In genomic region chr16:11742041-11742535, GRCh38 we compare ENCODE assay signal across 8 cellular contexts. TPM values are rescaled to one million over a fixed set of nuclear protein-coding genes. Genes with fewer than 3 reads are reported as not detected.
DNase-seq lines count a peak whose midpoint lies in the region; ATAC-seq, FAIRE-seq and TF ChIP-seq lines count a peak whose summit lies in the region.

No MANE protein-coding gene starts in this region.

- TF ChIP-seq CTCF in GM12865 (IDR thresholded peaks at IDR 0.05; ENCODE audit: insufficient read depth, low read depth, low read length, missing control alignments), result no peak
- TF ChIP-seq CTCF in Loucy (conservative IDR thresholded peaks at IDR 0.05; ENCODE audit: low read length), result no peak

- H3K79me2 ChIP-seq in Loucy (ENCODE audit: insufficient read depth, low read length) (peaks cover 50% of the 10 kb centered on the region), trophoblast cell (ENCODE audit: control insufficient read depth, insufficient read depth, low read length, poor library complexity) (peaks cover 9% of the 10 kb centered on the region)

- TF ChIP-seq POLR2A in H54 (IDR thresholded peaks at IDR 0.05; ENCODE audit: low read depth, low read length), result no peak

- peak overlapping the region; percentile 84 for H3K27ac ChIP-seq in trophoblast cell (ENCODE audit: low read depth, low read length)

- H4K12ac ChIP-seq in trophoblast cell (ENCODE audit: low read depth, low read length), result peak overlapping the region; percentile 82

- no peaks in the 10 kb centered on the region for H3K9me3 ChIP-seq in Loucy (ENCODE audit: insufficient read depth, low read depth, low read length)
- H3K9me3 ChIP-seq in trophoblast cell (ENCODE audit: insufficient read depth, low read depth, low read length), result no peaks in the 10 kb centered on the region

- H3K4me3 Mint-ChIP-seq in activated T-cell treated with anti-CD3 and anti-CD28 coated beads, Interleukin-2, amount 50 U/mL, for 4 hours, result peak overlapping the region; percentile 95

- no peaks in the 10 kb centered on the region for H3K9me2 ChIP-seq in Loucy (replicated peaks; ENCODE audit: low read depth, low read length)

- peak overlapping the region; percentile 87 for H4K91ac ChIP-seq in trophoblast cell (ENCODE audit: low read depth, low read length)

- peaks cover 7% of the 10 kb centered on the region for H3K36me3 Mint-ChIP-seq in activated T-cell treated with anti-CD3 and anti-CD28 coated beads, Interleukin-2, amount 50 U/mL, for 4 hours (ENCODE audit: insufficient read depth)

- H3K4me3 ChIP-seq in GM12865 (ENCODE audit: low read depth, low read length) (peak overlapping the region; percentile 91), Loucy (ENCODE audit: low read length, poor library complexity, severe bottlenecking) (peak overlapping the region; percentile 88), trophoblast cell (ENCODE audit: low read depth, low read length) (peak overlapping the region; percentile 99)

- H3F3A ChIP-seq in Loucy (ENCODE audit: low read depth), result no peaks in the 10 kb centered on the region

- peaks cover 14% of the 10 kb centered on the region for H3K4me1 ChIP-seq in Loucy (ENCODE audit: insufficient read depth, low read length, poor library complexity, severe bottlenecking)
- H3K4me1 ChIP-seq in trophoblast cell (ENCODE audit: control insufficient read depth in 1 of 2, insufficient read depth in 2 of 2, low read length in 2 of 2), result peaks cover 4 to 7% of the 10 kb centered on the region in 2 experiments

- ATAC-seq in activated T-cell treated with anti-CD3 and anti-CD28 coated beads, Interleukin-2, amount 50 U/mL, for 4 hours, result peak; percentile 46 to 54

- peak overlapping the region; percentile 84 for H3K14ac ChIP-seq in trophoblast cell (ENCODE audit: low read length)

- H4K20me1 ChIP-seq in Loucy (ENCODE audit: insufficient read depth, low read length, poor library complexity, severe bottlenecking), result peaks cover 8% of the 10 kb centered on the region

- no peaks in the 10 kb centered on the region for H3K9me3 Mint-ChIP-seq in activated T-cell treated with anti-CD3 and anti-CD28 coated beads, Interleukin-2, amount 50 U/mL, for 4 hours

- H3K4me1 Mint-ChIP-seq in activated T-cell treated with anti-CD3 and anti-CD28 coated beads, Interleukin-2, amount 50 U/mL, for 4 hours (ENCODE audit: low read depth), result peaks cover 50% of the 10 kb centered on the region

- H3K27me3 ChIP-seq in Loucy (ENCODE audit: insufficient read depth, low read length, poor library complexity, severe bottlenecking) (no peaks in the 10 kb centered on the region), trophoblast cell (ENCODE audit: insufficient read depth, low read length) (no peaks in the 10 kb centered on the region)

- H3K4me2 ChIP-seq in Loucy (ENCODE audit: low read depth, low read length, poor library complexity, severe bottlenecking) (peak overlapping the region; percentile 73), trophoblast cell (ENCODE audit: low read length) (peak overlapping the region; percentile 63)

- H3K23ac ChIP-seq in trophoblast cell (ENCODE audit: low read length), result no peak overlapping the region

- H3K9ac ChIP-seq in Loucy (ENCODE audit: low read depth, low read length, poor library complexity, severe bottlenecking) (peak overlapping the region; percentile 79), trophoblast cell (ENCODE audit: low read length) (peak overlapping the region; percentile 93)

- no CpG with 5 or more reads among the region's 40 CpGs for WGBS in trophoblast cell (ENCODE audit: extremely low coverage, insufficient coverage, insufficient read length)

- no peak for FAIRE-seq in H54 (lab: Jason Lieb, UNC)

- H2AK5ac ChIP-seq in trophoblast cell (ENCODE audit: low read length), result peak overlapping the region; percentile 11

- peaks cover 7% of the 10 kb centered on the region for H3K79me1 ChIP-seq in trophoblast cell (ENCODE audit: low read length)

- H3K18ac ChIP-seq in trophoblast cell (ENCODE audit: low read length), result peak overlapping the region; percentile 81

- no peak overlapping the region for H2BK12ac ChIP-seq in trophoblast cell (ENCODE audit: low read length)

- H2BK5ac ChIP-seq in trophoblast cell (ENCODE audit: low read depth, low read length, poor library complexity), result peak overlapping the region; percentile 85

- H2BK120ac ChIP-seq in trophoblast cell (ENCODE audit: insufficient read depth, low read length, poor library complexity), result peak overlapping the region; percentile 24

- H3K27me3 Mint-ChIP-seq in activated T-cell treated with anti-CD3 and anti-CD28 coated beads, Interleukin-2, amount 50 U/mL, for 4 hours (ENCODE audit: low read depth), result no peaks in the 10 kb centered on the region

- DNase-seq in GM12865 (ENCODE audit: low read depth) (no peak), H54 (ENCODE audit: insufficient read length, low spot score) (peak; percentile 31), germinal center (ENCODE audit: low spot score) (peak; percentile 59), trophoblast cell (peak; percentile 34 to 55), NCI-H2107 treated with DMSO at 0.1 percent for 48 hours (lab: John Stamatoyannopoulos, UW; ENCODE audit: unreplicated experiment) (no peak), GDM1 (lab: John Stamatoyannopoulos, UW) (no peak)
- peak; percentile 30 for DNase-seq in activated T-cell treated with anti-CD3 and anti-CD28 coated beads, Interleukin-2, amount 50 U/mL, for 4 hours

- peak overlapping the region; percentile 71 for H3K4ac ChIP-seq in trophoblast cell (ENCODE audit: low read depth, low read length)

- H2AFZ ChIP-seq in Loucy (ENCODE audit: low read length) (peak overlapping the region; percentile 73; the same call in 1 of the 2 replicates), trophoblast cell (ENCODE audit: insufficient read depth, low read length, poor library complexity) (peak overlapping the region; percentile 13)

- peak overlapping the region; percentile 13 for H4K8ac ChIP-seq in trophoblast cell (ENCODE audit: low read depth, low read length)

- no peaks in the 10 kb centered on the region for H3K36me3 ChIP-seq in Loucy (ENCODE audit: insufficient read depth, low read length)
- peaks cover 1% of the 10 kb centered on the region in 2 experiments for H3K36me3 ChIP-seq in trophoblast cell (ENCODE audit: control insufficient read depth in 1 of 2, insufficient read depth in 2 of 2, low read length in 2 of 2)

RNA-seq across cellular contexts. Expression of gene TXNDC11, which starts 0.6 kb away (rescaled TPM):
- total RNA-seq in activated T-cell treated with anti-CD3 and anti-CD28 coated beads, Interleukin-2, amount 50 U/mL, for 4 hours, result 10 to 100 TPM; 34.3 to 39.0 (median 35.5) TPM
- polyA plus RNA-seq in trophoblast cell (2013), result 27.9 and 29.6 TPM in 2 replicates

RNA-seq across cellular contexts. Expression of gene ZC3H7A, which starts 55.0 kb away (rescaled TPM):
- 10 to 100 TPM; 33.3 to 39.7 (median 38.4) TPM for total RNA-seq in activated T-cell treated with anti-CD3 and anti-CD28 coated beads, Interleukin-2, amount 50 U/mL, for 4 hours
- 37.2 and 37.3 TPM in 2 replicates for polyA plus RNA-seq in trophoblast cell (2013)

Comparison
In these comparisons a context has a peak if more than half of its experiments do, and no peak if none do; other contexts are left out.
1. DNase-seq: peak in H54 (single experiment), activated T-cell treated with anti-CD3 and anti-CD28 coated beads, Interleukin-2, amount 50 U/mL, for 4 hours (single experiment), germinal center (single experiment) and trophoblast cell (2 of 2); none in GM12865 (single experiment), NCI-H2107 treated with DMSO at 0.1 percent for 48 hours (single experiment) and GDM1 (single experiment).
2. Peak in every context shown above with its lines, with median percentiles within 50 percentile points of each other: H3K4me3 ChIP-seq.